Comparison of ENCODE assay signal across 18 cellular contexts in the genomic region with DNA sequence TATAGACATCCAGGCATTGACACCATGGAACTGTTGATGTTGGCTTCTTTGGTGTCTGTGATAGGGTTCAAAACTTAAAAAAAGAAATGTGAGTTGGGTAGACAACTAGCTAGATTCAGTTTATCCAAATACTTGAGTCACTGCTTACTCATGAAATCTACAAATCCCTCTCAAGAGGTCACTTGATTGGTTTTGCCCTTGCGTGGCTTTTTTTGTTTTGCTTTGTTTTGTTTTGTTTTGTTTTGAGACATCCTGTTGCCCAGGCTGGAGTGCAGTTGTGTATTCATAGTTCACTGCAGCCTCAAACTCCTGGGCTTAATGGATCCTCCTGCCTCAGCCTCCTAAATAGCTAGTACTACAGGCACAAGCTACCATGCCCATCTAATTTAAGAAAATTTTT. TPM values are rescaled to one million over a fixed set of nuclear protein-coding genes. Genes with fewer than 3 reads are reported as not detected.
"Had no signal": no experiment of that assay in that cellular context is flagged by ENCODE, and none has a peak within 500 bp of the region (broad histone marks: within the 10 kb centered on the region; RNA-seq: fewer than 3 reads in every experiment).

No MANE protein-coding gene starts in this region.

- DNase-seq: activated CD4-positive, alpha-beta T cell treated with anti-CD3 and anti-CD28 coated beads, Interleukin-2, amount 10 ng/mL, durations not matched to agents 7 days and 5 days; activated CD8-positive, alpha-beta memory T cell treated with anti-CD3 and anti-CD28 coated beads, Interleukin-2, amount 50 U/mL, for 4 hours; activated naive CD4-positive, alpha-beta T cell treated with anti-CD3 and anti-CD28 coated beads for 36 hours; activated T-cell treated with anti-CD3 and anti-CD28 coated beads, Interleukin-2, amount 50 U/mL, for 4 hours; aorta; effector memory CD8-positive, alpha-beta T cell; heart left ventricle; left cardiac atrium; natural killer cell; pancreas; sigmoid colon; spleen; stimulated activated CD4-positive, alpha-beta T cell treated with anti-CD3 and anti-CD28 coated beads, Interleukin-4, amount 100 ng/mL, for 4 hours had no signal

- H3K4me3 ChIP-seq: cardiac muscle cell, heart left ventricle, pancreas, sigmoid colon, spleen, thoracic aorta had no signal

- H3K36me3 ChIP-seq: cardiac muscle cell, heart left ventricle, neutrophil, pancreas, sigmoid colon, spleen, thoracic aorta had no signal

- H3K27ac ChIP-seq: cardiac muscle cell, heart left ventricle, neutrophil, pancreas, sigmoid colon, spleen, thoracic aorta had no signal

- H3K9me3 ChIP-seq: pancreas, thoracic aorta had no signal

- H3K27me3 ChIP-seq: cardiac muscle cell, heart left ventricle, pancreas, sigmoid colon had no signal

- H3K4me1 ChIP-seq: heart left ventricle, pancreas, sigmoid colon, spleen had no signal

- ATAC-seq: activated CD4-positive, CD25-positive, alpha-beta regulatory T cell treated with anti-CD3 and anti-CD28 coated beads, Interleukin-2, amount 50 U/mL, for 24 hours; activated T-cell treated with anti-CD3 and anti-CD28 coated beads, Interleukin-2, amount 50 U/mL, for 4 hours; effector memory CD8-positive, alpha-beta T cell; heart left ventricle; left cardiac atrium; natural killer cell; pancreas; stimulated activated memory B cell treated with anti-CD40 and anti-IgM and Interleukin-4, amounts not matched to agents 10 μg/mL and 1 μg/mL and 100 μg/mL, for 72 hours had no signal

RNA-seq across cellular contexts. Expression of gene ENTREP1, which starts 10.5 kb away (rescaled TPM):
- total RNA-seq: activated CD4-positive, alpha-beta T cell treated with anti-CD3 and anti-CD28 coated beads, Interleukin-2, amount 10 ng/mL, durations not matched to agents 7 days and 5 days; activated naive CD4-positive, alpha-beta T cell treated with anti-CD3 and anti-CD28 coated beads for 36 hours; natural killer cell had no signal
